28 cellular contexts compared by ENCODE assay signal in genomic region chr10:131825960-131826650, GRCh38.
DNase-seq lines count a peak whose midpoint lies in the region; TF ChIP-seq lines count a peak whose summit lies in the region.
"Had no signal": no experiment of that assay in that cellular context is flagged by ENCODE, and none has a peak within 500 bp of the region (broad histone marks: within the 10 kb centered on the region; RNA-seq: fewer than 3 reads in every experiment).

No MANE protein-coding gene starts in this region.

- no TSS peak for BruUV-seq in A673 (replicated peaks; lab: Mats Ljungman, UMichigan)

- H3K27ac ChIP-seq in endodermal cell (ENCODE audit: low read depth, low read length) (no peak overlapping the region), neural progenitor cell (no peak overlapping the region), testis (no peak overlapping the region), A673 (ENCODE audit: low read depth, low read length, poor library complexity, severe bottlenecking) (no peak overlapping the region), brain microvascular endothelial cell (no peak overlapping the region)
- H3K27ac ChIP-seq: C4-2B, esophagus squamous epithelium, HL-60, parathyroid adenoma had no signal

- CTCF ChIA-PET in A673 (lab: Charles Lee): no interaction called here

- H3K27me3 Mint-ChIP-seq in CD14-positive monocyte (ENCODE audit: low read depth in 3 of 3) (peaks cover 5 to 7% (median 6%) of the 10 kb centered on the region in 3 donors), endodermal cell (ENCODE audit: insufficient read depth) (peaks cover 2% of the 10 kb centered on the region), neural progenitor cell (ENCODE audit: insufficient read depth, low read depth) (peaks cover 2% of the 10 kb centered on the region)

- H3K4me1 Mint-ChIP-seq in CD14-positive monocyte: no peaks in the 10 kb centered on the region
- peaks cover 26% of the 10 kb centered on the region for H3K4me1 Mint-ChIP-seq in endodermal cell
- H3K4me1 Mint-ChIP-seq in neural progenitor cell: peaks cover 16% of the 10 kb centered on the region
- H3K4me1 Mint-ChIP-seq: T-helper 17 cell had no signal

- H3K4me1 ChIP-seq in endodermal cell (ENCODE audit: control insufficient read depth, insufficient read depth, low read length): no peaks in the 10 kb centered on the region
- H3K4me1 ChIP-seq in neural progenitor cell: peaks cover 16% of the 10 kb centered on the region
- no peaks in the 10 kb centered on the region for H3K4me1 ChIP-seq in testis
- no peaks in the 10 kb centered on the region for H3K4me1 ChIP-seq in A673 (ENCODE audit: insufficient read depth, low read length, poor library complexity, severe bottlenecking)
- H3K4me1 ChIP-seq: esophagus squamous epithelium, parathyroid adenoma had no signal

- H2AFZ ChIP-seq in neural progenitor cell (replicated peaks): no peak overlapping the region
- H2AFZ ChIP-seq: parathyroid adenoma had no signal

- TF ChIP-seq POLR2A in testis (IDR thresholded peaks at IDR 0.05): no peak

- H3K9ac ChIP-seq in endodermal cell (ENCODE audit: extremely low read depth, low read length, poor library complexity, severe bottlenecking) (no peak overlapping the region), neural progenitor cell (no peak overlapping the region)
- H3K9ac ChIP-seq: parathyroid adenoma, SK-N-SH had no signal

- no peaks in the 10 kb centered on the region for H3K27me3 ChIP-seq in endodermal cell (ENCODE audit: control insufficient read depth, insufficient read depth, low read length, poor library complexity, severe bottlenecking)
- H3K27me3 ChIP-seq in neural progenitor cell: no peaks in the 10 kb centered on the region
- no peaks in the 10 kb centered on the region for H3K27me3 ChIP-seq in testis
- H3K27me3 ChIP-seq in A673 (replicated peaks; ENCODE audit: insufficient read depth, low read depth, low read length, poor library complexity): peaks cover 9% of the 10 kb centered on the region
- no peaks in the 10 kb centered on the region for H3K27me3 ChIP-seq in brain microvascular endothelial cell (replicated peaks)

- TF ChIP-seq CTCF in CD14-positive monocyte (IDR thresholded peaks at IDR 0.05): no peak
- no peak for TF ChIP-seq CTCF in endodermal cell (conservative IDR thresholded peaks at IDR 0.05)
- TF ChIP-seq CTCF in neural progenitor cell (IDR thresholded peaks at IDR 0.05): no peak
- TF ChIP-seq CTCF in testis (IDR thresholded peaks at IDR 0.05): no peak
- no peak for TF ChIP-seq CTCF in A673 (conservative IDR thresholded peaks at IDR 0.05; ENCODE audit: low read depth, low read length)
- TF ChIP-seq CTCF in brain microvascular endothelial cell (IDR thresholded peaks at IDR 0.05; ENCODE audit: low read depth, low read length, missing control alignments): no peak

- intact Hi-C loops in CD14-positive monocyte (cut with micrococcal nuclease) (no loop called here), testis (cut with DNase I; ENCODE audit: low total_unique reads) (no loop called here), A673 (cut with micrococcal nuclease; ENCODE audit: unreplicated experiment) (no loop called here)

- no peaks in the 10 kb centered on the region for H3F3A ChIP-seq in neural progenitor cell (ENCODE audit: low read depth)

- in situ Hi-C loops in brain microvascular endothelial cell (cut with HindIII; ENCODE audit: low pct_ligation_motif_present, low sequenced_read_pairs): no loop called here

- H3K9me3 ChIP-seq in endodermal cell (ENCODE audit: control insufficient read depth, low read length) (no peaks in the 10 kb centered on the region), neural progenitor cell (ENCODE audit: low read depth) (no peaks in the 10 kb centered on the region), testis (no peaks in the 10 kb centered on the region), A673 (ENCODE audit: low read depth, low read length, poor library complexity, severe bottlenecking) (no peaks in the 10 kb centered on the region)
- H3K9me3 ChIP-seq: esophagus squamous epithelium, mucosa of descending colon, SK-N-SH had no signal

- POLR2A ChIA-PET in A673 (lab: Charles Lee; ENCODE audit: low non-redundant PET): no interaction called here

- H3K4me2 ChIP-seq in neural progenitor cell: no peak overlapping the region
- H3K4me2 ChIP-seq: SK-N-SH had no signal

- no peak overlapping the region for H3K4me3 ChIP-seq in endodermal cell (ENCODE audit: low read length)
- no peak overlapping the region for H3K4me3 ChIP-seq in neural progenitor cell
- H3K4me3 ChIP-seq in testis: no peak overlapping the region
- H3K4me3 ChIP-seq in A673 (ENCODE audit: low read depth, low read length, poor library complexity, severe bottlenecking): no peak overlapping the region
- no peak overlapping the region for H3K4me3 ChIP-seq in brain microvascular endothelial cell (ENCODE audit: low read depth, low read length)
- H3K4me3 ChIP-seq: esophagus squamous epithelium, mucosa of descending colon had no signal

- 81 to 87% methylated on average over 12 to 15 of the region's 15 CpGs for WGBS in endodermal cell (ENCODE audit: insufficient coverage in 1 of 2, insufficient read length in 1 of 2), 2 experiments
- 57 to 72% methylated on average over 14 to 15 of the region's 15 CpGs for WGBS in testis, 2 donors

- H3K36me3 Mint-ChIP-seq in CD14-positive monocyte: no peaks in the 10 kb centered on the region
- no peaks in the 10 kb centered on the region for H3K36me3 Mint-ChIP-seq in endodermal cell (ENCODE audit: low read depth)
- no peaks in the 10 kb centered on the region for H3K36me3 Mint-ChIP-seq in neural progenitor cell
- H3K36me3 Mint-ChIP-seq: type B pancreatic cell had no signal

- H3K9me3 Mint-ChIP-seq in CD14-positive monocyte: peaks cover 0 to 2% (median 0%) of the 10 kb centered on the region in 7 donors
- H3K9me3 Mint-ChIP-seq in endodermal cell: no peaks in the 10 kb centered on the region
- no peaks in the 10 kb centered on the region for H3K9me3 Mint-ChIP-seq in neural progenitor cell
- H3K9me3 Mint-ChIP-seq: activated CD8-positive, alpha-beta T cell treated with anti-CD3 and anti-CD28 coated beads for 36 hours; activated T-helper 2 cell treated with anti-CD3 and anti-CD28 coated beads, Interferon-gamma antibody, Interleukin-2, Interleukin-4, amounts not matched to agents 10 μg/mL and 5 μg/mL and 100 μg/mL, durations not matched to agents 14 hours and 24 hours and 36 hours had no signal

- H3K36me3 ChIP-seq in endodermal cell (ENCODE audit: control insufficient read depth, insufficient read depth, low read length): no peaks in the 10 kb centered on the region
- H3K36me3 ChIP-seq in neural progenitor cell: no peaks in the 10 kb centered on the region
- no peaks in the 10 kb centered on the region for H3K36me3 ChIP-seq in testis (ENCODE audit: low read depth, missing control alignments)
- H3K36me3 ChIP-seq in A673 (ENCODE audit: insufficient read depth, low read length, poor library complexity, severe bottlenecking): no peaks in the 10 kb centered on the region
- H3K36me3 ChIP-seq in brain microvascular endothelial cell (replicated peaks): no peaks in the 10 kb centered on the region
- H3K36me3 ChIP-seq: esophagus squamous epithelium had no signal

- H3K79me2 ChIP-seq in neural progenitor cell (ENCODE audit: low read depth): no peaks in the 10 kb centered on the region
- H3K79me2 ChIP-seq: parathyroid adenoma had no signal

- DNase-seq in CD14-positive monocyte (ENCODE audit: low spot score) (peak; percentile 11), NCI-H146 (lab: John Stamatoyannopoulos, UW) (peak; percentile 29), endodermal cell (peak; percentile 39), neural progenitor cell (ENCODE audit: low spot score) (no peak), testis (no peak), NCI-H1092 (lab: John Stamatoyannopoulos, UW) (no peak), A673 (ENCODE audit: low spot score) (no peak), brain microvascular endothelial cell (no peak)
- DNase-seq: activated CD8-positive, alpha-beta T cell treated with anti-CD3 and anti-CD28 coated beads for 36 hours; central memory CD4-positive, alpha-beta T cell; dermis blood vessel endothelial cell; esophagus squamous epithelium; hypothalamus; left ventricle myocardium superior; NCI-H1048; NCI-H1930; right cardiac atrium; SK-N-SH; stimulated activated CD4-positive, alpha-beta T cell treated with anti-CD3 and anti-CD28 coated beads, Interleukin-12 subunit alpha, Interleukin-12 subunit beta, amount 100 ng/mL, for 4 hours; stimulated activated CD4-positive, alpha-beta T cell treated with anti-CD3 and anti-CD28 coated beads, Interleukin-4, amount 100 ng/mL, for 1 hour; T-helper 17 cell had no signal

- H3K4me3 Mint-ChIP-seq in CD14-positive monocyte (no peak overlapping the region), endodermal cell (no peak overlapping the region), neural progenitor cell (peak overlapping the region; percentile 5)
- H3K4me3 Mint-ChIP-seq: activated CD8-positive, alpha-beta T cell treated with anti-CD3 and anti-CD28 coated beads for 36 hours; nephron; T-helper 17 cell; type B pancreatic cell had no signal

- H3K27ac Mint-ChIP-seq in CD14-positive monocyte (no peak overlapping the region), endodermal cell (no peak overlapping the region), neural progenitor cell (peak overlapping the region; percentile 40)
- H3K27ac Mint-ChIP-seq: activated CD8-positive, alpha-beta T cell treated with anti-CD3 and anti-CD28 coated beads for 36 hours; activated T-helper 2 cell treated with anti-CD3 and anti-CD28 coated beads, Interferon-gamma antibody, Interleukin-2, Interleukin-4, amounts not matched to agents 10 μg/mL and 5 μg/mL and 100 μg/mL, durations not matched to agents 14 hours and 24 hours and 36 hours; nephron; T-helper 17 cell had no signal

- no peaks in the 10 kb centered on the region for H4K20me1 ChIP-seq in neural progenitor cell (ENCODE audit: low read depth)

Comparison
In these comparisons a context has a peak if more than half of its experiments do, and no peak if none do; other contexts are left out.
1. DNase-seq: peak in CD14-positive monocyte (single experiment), NCI-H146 (single experiment) and endodermal cell (single experiment); none in neural progenitor cell (single experiment), testis (single experiment), NCI-H1092 (single experiment), A673 (single experiment) and brain microvascular endothelial cell (single experiment).